In genomic region chr6:138695193-138695592, GRCh38 we compare ENCODE assay signal across 3 cellular contexts.
A peak's percentile ranks its signal among the peaks of the same experiment; 100 is the strongest.
TF ChIP-seq lines count a peak whose summit lies in the region.

No MANE protein-coding gene starts in this region.

TF ChIP-seq in A549, 52 proteins besides CTCF, POLR2A, EP300 and RAD21:
- no peak for TF ChIP-seq NR3C1 (IDR thresholded peaks at IDR 0.05)
- TF ChIP-seq FOSL2 (IDR thresholded peaks at IDR 0.05), result no peak
- 0 out of 2 replicates have a peak, but pooled peaks have one; percentile 11 for TF ChIP-seq FOSL2 (CRISPR knock-in tag; IDR thresholded peaks at IDR 0.05)
- peak; percentile 69 for TF ChIP-seq NFE2L2 (conservative IDR thresholded peaks at IDR 0.05; ENCODE audit: low read length)
- peak; percentile 54 for TF ChIP-seq MAFK (IDR thresholded peaks at IDR 0.05; ENCODE audit: partially characterized antibody)

TF ChIP-seq in HEK293, 187 proteins besides CTCF, POLR2A, EP300 and RAD21 (continues in another document):
- TF ChIP-seq ZNF677 (tag by site-specific recombination; IDR thresholded peaks at IDR 0.05), result no peak
- TF ChIP-seq ZFP41 (tag by site-specific recombination; IDR thresholded peaks at IDR 0.05; ENCODE audit: borderline replicate concordance), result no peak
- TF ChIP-seq ZNF48 (tag by site-specific recombination; IDR thresholded peaks at IDR 0.05), result no peak
- no peak for TF ChIP-seq ZBTB21 (tag by site-specific recombination; IDR thresholded peaks at IDR 0.05)
- TF ChIP-seq ZNF24 (tag by site-specific recombination; IDR thresholded peaks at IDR 0.05), result no peak
- TF ChIP-seq REST (tag by site-specific recombination; IDR thresholded peaks at IDR 0.05), result no peak
- no peak for TF ChIP-seq ZNF571 (tag by site-specific recombination; IDR thresholded peaks at IDR 0.05)
- no peak for TF ChIP-seq ZBTB20 (tag by site-specific recombination; IDR thresholded peaks at IDR 0.05)
- no peak for TF ChIP-seq PATZ1 (tag by site-specific recombination; IDR thresholded peaks at IDR 0.05)
- TF ChIP-seq ZNF391 (tag by site-specific recombination; IDR thresholded peaks at IDR 0.05; ENCODE audit: borderline replicate concordance, low read depth), result no peak
- TF ChIP-seq TRIM28 (IDR thresholded peaks at IDR 0.05; ENCODE audit: borderline replicate concordance, low read length), result 0 out of 2 replicates have a peak, but pooled peaks have one; percentile 60
- TF ChIP-seq ZNF175 (tag by site-specific recombination; IDR thresholded peaks at IDR 0.05), result no peak
- no peak for TF ChIP-seq EGR2 (tag by site-specific recombination; IDR thresholded peaks at IDR 0.05; ENCODE audit: low read depth)
- TF ChIP-seq ZBTB48 (tag by site-specific recombination; IDR thresholded peaks at IDR 0.05), result no peak
- TF ChIP-seq ZNF776 (tag by site-specific recombination; IDR thresholded peaks at IDR 0.05; ENCODE audit: borderline replicate concordance), result no peak
- no peak for TF ChIP-seq ZNF19 (tag by site-specific recombination; IDR thresholded peaks at IDR 0.05; ENCODE audit: low read depth)
- TF ChIP-seq BCL6B (tag by site-specific recombination; IDR thresholded peaks at IDR 0.05), result no peak
- no peak for TF ChIP-seq ZFHX2 (tag by site-specific recombination; conservative IDR thresholded peaks at IDR 0.05)
- TF ChIP-seq SETDB1 (IDR thresholded peaks at IDR 0.05; ENCODE audit: insufficient read length, low read length), result peak; percentile 52
- TF ChIP-seq ZSCAN23 (tag by site-specific recombination; IDR thresholded peaks at IDR 0.05), result no peak
- TF ChIP-seq ZNF302 (tag by site-specific recombination; IDR thresholded peaks at IDR 0.05; ENCODE audit: low read depth), result no peak
- TF ChIP-seq ZNF146 (tag by site-specific recombination; IDR thresholded peaks at IDR 0.05), result peak; percentile 76

TF ChIP-seq in H1, 55 proteins besides CTCF, POLR2A, EP300 and RAD21:
- TF ChIP-seq BACH1 (IDR thresholded peaks at IDR 0.05; ENCODE audit: low read length), result 0 out of 2 replicates have a peak, but pooled peaks have one; percentile 24
- 0 out of 2 replicates have a peak, but pooled peaks have one; percentile 23 for TF ChIP-seq MAFK (IDR thresholded peaks at IDR 0.05; ENCODE audit: low read depth, low read length)
- no peak for TF ChIP-seq CHD7 (IDR thresholded peaks at IDR 0.05; ENCODE audit: insufficient replicate concordance, low read length)
